9 cellular contexts compared by ENCODE assay signal in the genomic region with DNA sequence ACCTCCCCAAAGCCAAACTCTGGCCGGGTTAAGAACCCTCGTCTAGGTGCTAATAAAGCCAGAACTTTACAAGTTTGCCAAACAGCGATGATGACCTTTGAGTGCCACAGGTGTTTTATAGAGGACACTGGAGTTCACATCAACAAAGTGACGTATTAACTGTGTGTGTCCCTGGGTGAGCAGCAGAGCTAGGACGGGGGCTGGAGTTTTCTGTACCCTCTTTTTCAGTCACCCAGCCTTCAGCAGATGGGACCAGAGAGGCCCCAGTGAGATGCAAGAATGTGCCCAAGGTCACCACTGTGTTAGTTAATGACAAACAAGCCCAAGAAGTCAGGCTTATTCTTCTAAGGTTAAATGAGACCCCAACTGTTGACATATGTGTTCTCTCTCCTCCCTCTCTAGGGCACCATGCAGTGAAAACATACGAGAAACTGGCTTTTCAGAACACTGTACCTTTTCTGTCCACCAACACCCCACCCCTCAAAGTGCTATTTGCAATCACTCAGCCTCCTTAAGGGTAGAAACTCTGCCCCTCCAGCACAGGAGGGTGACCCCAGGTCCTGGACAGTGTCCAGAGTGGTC. TPM values are rescaled to one million over a fixed set of nuclear protein-coding genes. Genes with fewer than 3 reads are reported as not detected.
DNase-seq lines count a peak whose midpoint lies in the region; ATAC-seq and TF ChIP-seq lines count a peak whose summit lies in the region.
"Had no signal": no experiment of that assay in that cellular context is flagged by ENCODE, and none has a peak within 500 bp of the region (broad histone marks: within the 10 kb centered on the region; RNA-seq: fewer than 3 reads in every experiment).

No MANE protein-coding gene starts in this region.

- H3K4me1 ChIP-seq in heart left ventricle (peaks cover 8 to 94% (median 82%) of the 10 kb centered on the region in 12 donors), endodermal cell (ENCODE audit: control insufficient read depth, insufficient read depth, low read length) (peaks cover 56% of the 10 kb centered on the region), muscle layer of colon (ENCODE audit: insufficient read depth, low read length) (peaks cover 82% of the 10 kb centered on the region), uterus (peaks cover 14 to 30% of the 10 kb centered on the region in 2 donors)

- ATAC-seq in heart left ventricle (peak in 1 of 4 donors; percentile 1), Right ventricle myocardium superior (ENCODE audit: poor library complexity) (no peak), GM19395 (IDR thresholded peaks at IDR 0.05; ENCODE audit: unreplicated experiment) (no peak)

- DNase-seq in heart left ventricle (no peak), Right ventricle myocardium superior (no peak), endodermal cell (no peak), uterus (no peak), NCI-H2171 (lab: John Stamatoyannopoulos, UW) (no peak), DMS79 treated with DMSO at 0.1 percent for 48 hours (lab: John Stamatoyannopoulos, UW) (no peak)
- DNase-seq: effector CD4-positive, alpha-beta T cell had no signal

- H3K36me3 ChIP-seq in heart left ventricle: no peaks in the 10 kb centered on the region
- peaks cover 13% of the 10 kb centered on the region for H3K36me3 ChIP-seq in endodermal cell (ENCODE audit: control insufficient read depth, insufficient read depth, low read length)
- peaks cover 14% of the 10 kb centered on the region for H3K36me3 ChIP-seq in muscle layer of colon (ENCODE audit: insufficient read depth, low read length)
- no peaks in the 10 kb centered on the region for H3K36me3 ChIP-seq in uterus

- H3K27me3 ChIP-seq in heart left ventricle (no peaks in the 10 kb centered on the region), endodermal cell (ENCODE audit: control insufficient read depth, insufficient read depth, low read length, poor library complexity, severe bottlenecking) (no peaks in the 10 kb centered on the region), muscle layer of colon (ENCODE audit: control insufficient read depth in 1 of 2, insufficient read depth in 2 of 2, low read length in 2 of 2) (no peaks in the 10 kb centered on the region), uterus (no peaks in the 10 kb centered on the region)

- TF ChIP-seq POLR2A in heart left ventricle (IDR thresholded peaks at IDR 0.05) (no peak), uterus (IDR thresholded peaks at IDR 0.05) (no peak)

- H3K9ac ChIP-seq in endodermal cell (ENCODE audit: extremely low read depth, low read length, poor library complexity, severe bottlenecking) (peak overlapping the region; percentile 75), muscle layer of colon (ENCODE audit: low read length) (peak overlapping the region; percentile 59)

- H3K4me3 ChIP-seq in heart left ventricle (peak overlapping the region in 3 of 12 donors; percentile 5 to 70 (median 19)), endodermal cell (ENCODE audit: low read length) (peak overlapping the region; percentile 95), muscle layer of colon (ENCODE audit: low read depth in 1 of 2, low read length in 2 of 2) (peak overlapping the region in 1 of 2 donors; percentile 90), uterus (no peak overlapping the region)

- no peaks in the 10 kb centered on the region for H3K9me3 ChIP-seq in heart left ventricle
- H3K9me3 ChIP-seq in endodermal cell (ENCODE audit: control insufficient read depth, low read length): no peaks in the 10 kb centered on the region
- no peaks in the 10 kb centered on the region for H3K9me3 ChIP-seq in muscle layer of colon (ENCODE audit: low read length)
- no peaks in the 10 kb centered on the region for H3K9me3 ChIP-seq in uterus

- no peak for TF ChIP-seq CTCF in heart left ventricle (IDR thresholded peaks at IDR 0.05)
- no peak for TF ChIP-seq CTCF in endodermal cell (conservative IDR thresholded peaks at IDR 0.05)
- TF ChIP-seq CTCF in uterus (IDR thresholded peaks at IDR 0.05): no peak

- H3K27me3 Mint-ChIP-seq in endodermal cell (ENCODE audit: insufficient read depth): no peaks in the 10 kb centered on the region

- intact Hi-C loops in heart left ventricle (cut with DNase I) (loop anchor here in 3 of 10 donors (2.0 to 10.0 kb wide), 3 partner anchors 16 to 452 kb away; partner anchors contain the start of genes DBNDD2 (in 1 of the 3), DNTTIP1 (in 1 of the 3) and WFDC3 (in 1 of the 3)), Right ventricle myocardium superior (cut with DNase I) (no loop called here), uterus (cut with DNase I; ENCODE audit: low total_unique reads) (no loop called here)

- H3K9me3 Mint-ChIP-seq in endodermal cell: no peaks in the 10 kb centered on the region

- H3K27ac ChIP-seq in heart left ventricle (peak overlapping the region; percentile 84 to 97 (median 95)), endodermal cell (ENCODE audit: low read depth, low read length) (peak overlapping the region; percentile 4), muscle layer of colon (ENCODE audit: low read depth, low read length) (peak overlapping the region; percentile 89), uterus (peak overlapping the region; percentile 91 to 97)

- peak overlapping the region; percentile 97 for H3K27ac Mint-ChIP-seq in endodermal cell

- H3K4me3 Mint-ChIP-seq in endodermal cell: peak overlapping the region; percentile 86

- 49 to 74% (median 53%) methylated on average over 6 of the region's 6 CpGs for WGBS in heart left ventricle, 4 donors
- WGBS in endodermal cell (ENCODE audit: insufficient coverage in 1 of 2, insufficient read length in 1 of 2), 2 experiments: 34 to 37% methylated on average over 4 to 6 of the region's 6 CpGs

- H3K36me3 Mint-ChIP-seq in endodermal cell (ENCODE audit: low read depth): peaks cover 11% of the 10 kb centered on the region

- H3K4me1 Mint-ChIP-seq in endodermal cell: peaks cover 92% of the 10 kb centered on the region

RNA-seq across cellular contexts. Expression of gene SDC4, which starts 5.3 kb away (rescaled TPM):
- total RNA-seq in heart left ventricle (100 to 1,000 TPM in 2 of 9 donors, 10 to 100 TPM in 7; 62.1 to 140 (median 94.1) TPM), Right ventricle myocardium superior (80.7 TPM), endodermal cell (100 to 1,000 TPM in 1 of 2 donors, 10 to 100 TPM in 1; 78.0 to 118 TPM), uterus (10 to 100 TPM in 3 of 4 donors, 1 to 10 TPM in 1; 7.9 to 77.9 (median 48.4) TPM)
- 100 to 1,000 TPM in 1 of 2 donors, 10 to 100 TPM in 1; 44.3 to 139 TPM for polyA plus RNA-seq in heart left ventricle
- 34.2 TPM for polyA plus RNA-seq in endodermal cell (2013, experiment 1 of 2)
- polyA plus RNA-seq in endodermal cell (2013, experiment 2 of 2): 32.7 TPM

RNA-seq across cellular contexts. Expression of gene SYS1, which starts 20.0 kb away (rescaled TPM):
- total RNA-seq in heart left ventricle: 10 to 100 TPM; 16.4 to 54.0 (median 23.0) TPM
- 10 to 100 TPM; 12.6 to 68.8 TPM for polyA plus RNA-seq in heart left ventricle
- total RNA-seq in Right ventricle myocardium superior: 25.3 TPM
- total RNA-seq in endodermal cell: 10 to 100 TPM; 22.1 to 23.8 TPM
- 16.4 TPM for polyA plus RNA-seq in endodermal cell (2013, experiment 1 of 2)
- polyA plus RNA-seq in endodermal cell (2013, experiment 2 of 2): 15.6 TPM
- 10 to 100 TPM; 19.0 to 35.6 (median 25.0) TPM for total RNA-seq in uterus

RNA-seq across cellular contexts. Expression of gene MATN4, which starts 34.9 kb away (rescaled TPM):
- not detected for total RNA-seq in heart left ventricle
- not detected for polyA plus RNA-seq in heart left ventricle
- not detected for total RNA-seq in Right ventricle myocardium superior
- under 1 TPM; 0.20 to 0.46 TPM for total RNA-seq in endodermal cell
- 0.50 TPM for polyA plus RNA-seq in endodermal cell (2013, experiment 1 of 2)
- 0.17 TPM for polyA plus RNA-seq in endodermal cell (2013, experiment 2 of 2)
- total RNA-seq in uterus: 1 to 10 TPM in 1 of 4 donors, not detected in 3; 5.6 TPM

RNA-seq across cellular contexts. Expression of gene TP53TG5, which starts 35.2 kb away (rescaled TPM):
- total RNA-seq in heart left ventricle (1 to 10 TPM in 2 of 9 donors, under 1 TPM in 5, not detected in 2; 0.32 to 3.2 (median 0.76) TPM), Right ventricle myocardium superior (1.2 TPM), endodermal cell (1 to 10 TPM; 2.0 to 2.4 TPM), uterus (1 to 10 TPM in 1 of 4 donors, not detected in 3; 1.9 TPM)
- 1 to 10 TPM in 1 of 2 donors, under 1 TPM in 1; 0.40 to 1.5 TPM for polyA plus RNA-seq in heart left ventricle
- polyA plus RNA-seq in endodermal cell (2013, experiment 1 of 2): 0.32 TPM
- polyA plus RNA-seq in endodermal cell (2013, experiment 2 of 2): 0.46 TPM

RNA-seq across cellular contexts. Expression of gene RBPJL, which starts 36.3 kb away (rescaled TPM):
- not detected for total RNA-seq in heart left ventricle
- polyA plus RNA-seq in heart left ventricle: not detected
- not detected for total RNA-seq in Right ventricle myocardium superior
- total RNA-seq in endodermal cell: not detected
- polyA plus RNA-seq in endodermal cell (2013, experiment 1 of 2): not detected
- not detected for polyA plus RNA-seq in endodermal cell (2013, experiment 2 of 2)
- not detected for total RNA-seq in uterus

Comparison
In these comparisons a context has a peak if more than half of its experiments do, and no peak if none do; other contexts are left out.
1. H3K27ac ChIP-seq: peak in every context shown above with its lines; median percentile 95 in heart left ventricle; 94 in uterus; 89 in muscle layer of colon; 4 in endodermal cell.